Comparison of ENCODE assay signal across 1 cellular context in the genomic region with DNA sequence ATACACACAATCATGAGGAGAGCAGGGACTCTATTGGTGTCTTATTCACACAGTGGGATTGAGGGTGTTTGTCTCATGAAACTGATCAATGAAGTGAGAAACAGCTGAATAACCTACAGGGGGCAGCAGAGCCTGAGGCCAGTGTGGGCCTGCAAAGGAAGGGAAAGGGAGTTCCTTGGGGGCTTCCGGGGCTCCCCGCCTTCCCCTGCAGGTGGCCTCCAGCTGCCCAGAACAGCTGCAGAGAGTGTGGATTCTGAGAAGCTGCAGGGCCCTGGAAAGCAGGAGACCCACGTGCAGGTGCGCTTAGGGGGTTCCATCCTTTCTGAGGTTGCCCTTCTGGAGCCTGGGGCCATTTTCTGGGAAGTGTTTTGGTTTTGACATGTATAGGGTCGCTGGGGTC.
TF ChIP-seq lines count a peak whose summit lies in the region.

No MANE protein-coding gene starts in this region.

TF ChIP-seq in WTC11, 78 proteins besides CTCF, POLR2A, EP300 and RAD21 (continued from another document):
- TF ChIP-seq, protein P1, sequence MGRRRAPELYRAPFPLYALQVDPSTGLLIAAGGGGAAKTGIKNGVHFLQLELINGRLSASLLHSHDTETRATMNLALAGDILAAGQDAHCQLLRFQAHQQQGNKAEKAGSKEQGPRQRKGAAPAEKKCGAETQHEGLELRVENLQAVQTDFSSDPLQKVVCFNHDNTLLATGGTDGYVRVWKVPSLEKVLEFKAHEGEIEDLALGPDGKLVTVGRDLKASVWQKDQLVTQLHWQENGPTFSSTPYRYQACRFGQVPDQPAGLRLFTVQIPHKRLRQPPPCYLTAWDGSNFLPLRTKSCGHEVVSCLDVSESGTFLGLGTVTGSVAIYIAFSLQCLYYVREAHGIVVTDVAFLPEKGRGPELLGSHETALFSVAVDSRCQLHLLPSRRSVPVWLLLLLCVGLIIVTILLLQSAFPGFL (CRISPR knock-in tag; IDR thresholded peaks at IDR 0.05; ENCODE audit: borderline replicate concordance): no peak
- TF ChIP-seq TEAD1 (CRISPR knock-in tag; IDR thresholded peaks at IDR 0.05) (no peak), ZNF138 (CRISPR knock-in tag; conservative IDR thresholded peaks at IDR 0.05) (no peak)
- TF ChIP-seq, protein P2, sequence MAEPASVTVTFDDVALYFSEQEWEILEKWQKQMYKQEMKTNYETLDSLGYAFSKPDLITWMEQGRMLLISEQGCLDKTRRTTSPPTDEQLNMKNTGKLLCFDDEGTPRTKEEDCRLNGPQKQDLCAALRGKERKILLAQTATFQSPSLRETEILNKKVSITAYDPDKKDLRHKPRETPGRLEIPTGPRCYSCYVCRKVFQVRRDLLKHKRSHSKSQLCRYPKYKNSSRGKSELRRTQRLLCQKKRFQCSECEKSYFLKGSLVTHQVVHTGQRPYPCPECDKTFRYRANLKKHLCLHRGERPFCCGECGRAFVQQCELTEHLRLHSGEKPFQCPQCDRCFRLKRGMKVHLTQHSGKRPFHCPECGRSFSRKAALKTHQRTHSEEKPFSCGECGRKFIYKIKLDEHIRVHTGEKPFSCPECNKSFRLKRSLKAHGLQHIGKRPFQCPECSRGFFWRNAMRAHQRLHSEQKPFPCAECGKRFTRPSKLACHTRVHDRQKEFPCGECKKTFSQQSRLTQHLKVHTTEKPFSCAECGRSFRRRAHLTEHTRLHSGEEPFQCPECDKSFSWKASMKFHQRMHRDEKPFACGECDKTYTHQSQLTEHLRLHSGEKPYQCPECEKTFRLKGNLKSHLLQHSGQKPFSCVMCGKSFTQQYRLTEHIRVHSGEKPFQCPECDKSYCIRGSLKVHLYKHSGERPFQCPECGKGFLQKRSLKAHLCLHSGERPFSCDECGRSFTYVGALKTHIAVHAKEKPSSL (CRISPR knock-in tag; conservative IDR thresholded peaks at IDR 0.05): no peak
